ENCODE assay signal across 16 cellular contexts in genomic region chr4:8737075-8737474, GRCh38.
DNase-seq lines count a peak whose midpoint lies in the region; ATAC-seq and TF ChIP-seq lines count a peak whose summit lies in the region.
"Had no signal": no experiment of that assay in that cellular context is flagged by ENCODE, and none has a peak within 500 bp of the region (broad histone marks: within the 10 kb centered on the region; RNA-seq: fewer than 3 reads in every experiment).

No MANE protein-coding gene starts in this region.

- H3K4me3 ChIP-seq in right atrium auricular region, result no peak overlapping the region
- H3K4me3 ChIP-seq in esophagus muscularis mucosa, result no peak overlapping the region
- H3K4me3 ChIP-seq in upper lobe of right lung, result no peak overlapping the region

- H3K4me3 Mint-ChIP-seq in osteocyte (ENCODE audit: unreplicated experiment), result no peak overlapping the region
- H3K4me3 Mint-ChIP-seq: B cell; CD4-positive, alpha-beta memory T cell; HFFc6 had no signal

- no peaks in the 10 kb centered on the region for H3K4me1 ChIP-seq in right atrium auricular region
- no peaks in the 10 kb centered on the region for H3K4me1 ChIP-seq in esophagus muscularis mucosa
- H3K4me1 ChIP-seq in upper lobe of right lung, result no peaks in the 10 kb centered on the region

- ATAC-seq in left ventricle myocardium superior, result no peak
- ATAC-seq in upper lobe of right lung, result no peak
- ATAC-seq in esophagus mucosa, result no peak

- H3K27me3 ChIP-seq in right atrium auricular region, result no peaks in the 10 kb centered on the region
- peaks cover 0 to 10% (median 0%) of the 10 kb centered on the region in 4 donors for H3K27me3 ChIP-seq in esophagus muscularis mucosa
- no peaks in the 10 kb centered on the region for H3K27me3 ChIP-seq in upper lobe of right lung

- H3K36me3 Mint-ChIP-seq in osteocyte (ENCODE audit: unreplicated experiment), result no peaks in the 10 kb centered on the region
- H3K36me3 Mint-ChIP-seq: CD4-positive, alpha-beta memory T cell had no signal

- H3K27ac ChIP-seq in right atrium auricular region (no peak overlapping the region), esophagus muscularis mucosa (replicated peaks in 1 of 4) (no peak overlapping the region), upper lobe of right lung (no peak overlapping the region)

- H3K27me3 Mint-ChIP-seq in osteocyte (ENCODE audit: unreplicated experiment), result no peaks in the 10 kb centered on the region
- H3K27me3 Mint-ChIP-seq: B cell had no signal

- no peaks in the 10 kb centered on the region for H3K4me1 Mint-ChIP-seq in osteocyte (ENCODE audit: unreplicated experiment)
- H3K4me1 Mint-ChIP-seq: B cell; CD4-positive, alpha-beta memory T cell had no signal

- DNase-seq in right atrium auricular region (ENCODE audit: low spot score) (peak; percentile 38), left ventricle myocardium superior (no peak), esophagus muscularis mucosa (ENCODE audit: extremely low spot score) (peak; percentile 66), osteocyte (ENCODE audit: extremely low spot score, unreplicated experiment) (peak; percentile 69), upper lobe of right lung (peak; percentile 58), kidney glomerular epithelial cell (lab: John Stamatoyannopoulos, UW) (no peak), globus pallidus (ENCODE audit: low spot score) (no peak)
- DNase-seq: C1 segment of cervical spinal cord; CD4-positive, alpha-beta memory T cell; COR-L47; DND-41; GDM1; HCEC 1CT; HFFc6 had no signal

- 91% methylated on average over 9 of the region's 11 CpGs for WGBS in esophagus muscularis mucosa

- no peak for TF ChIP-seq CTCF in right atrium auricular region (IDR thresholded peaks at IDR 0.05)
- no peak for TF ChIP-seq CTCF in esophagus muscularis mucosa (IDR thresholded peaks at IDR 0.05)
- TF ChIP-seq CTCF in osteocyte (IDR thresholded peaks at IDR 0.05), result no peak
- no peak for TF ChIP-seq CTCF in upper lobe of right lung (IDR thresholded peaks at IDR 0.05)

- H3K36me3 ChIP-seq in right atrium auricular region, result no peaks in the 10 kb centered on the region
- H3K36me3 ChIP-seq in esophagus muscularis mucosa, result no peaks in the 10 kb centered on the region
- H3K36me3 ChIP-seq in upper lobe of right lung, result no peaks in the 10 kb centered on the region

- no peak for TF ChIP-seq POLR2A in esophagus muscularis mucosa (IDR thresholded peaks at IDR 0.05; ENCODE audit: low read depth)

- H3K9me3 ChIP-seq in right atrium auricular region (no peaks in the 10 kb centered on the region), esophagus muscularis mucosa (peaks cover 0 to 19% (median 2%) of the 10 kb centered on the region in 4 donors), upper lobe of right lung (no peaks in the 10 kb centered on the region)

- no peak for TF ChIP-seq EP300 in esophagus muscularis mucosa (IDR thresholded peaks at IDR 0.05)

- H3K9me3 Mint-ChIP-seq in osteocyte (ENCODE audit: unreplicated experiment), result peaks cover 14% of the 10 kb centered on the region

- intact Hi-C loops in left ventricle myocardium superior (cut with micrococcal nuclease), result no loop called here
- intact Hi-C loops in esophagus muscularis mucosa (cut with DNase I), result no loop called here
- intact Hi-C loops in upper lobe of right lung (cut with DNase I), result no loop called here

- no peak overlapping the region for H3K27ac Mint-ChIP-seq in osteocyte (ENCODE audit: unreplicated experiment)
- H3K27ac Mint-ChIP-seq: B cell; CD4-positive, alpha-beta memory T cell; HFFc6 had no signal

Comparison
In these comparisons a context has a peak if more than half of its experiments do, and no peak if none do; other contexts are left out.
1. DNase-seq: peak in right atrium auricular region (single experiment), esophagus muscularis mucosa (single experiment), osteocyte (single experiment) and upper lobe of right lung (single experiment); none in left ventricle myocardium superior (single experiment), kidney glomerular epithelial cell (single experiment) and globus pallidus (single experiment).